8 cellular contexts compared by ENCODE assay signal in genomic region chr3:54188176-54188791, GRCh38.
DNase-seq lines count a peak whose midpoint lies in the region; ATAC-seq and TF ChIP-seq lines count a peak whose summit lies in the region.

No MANE protein-coding gene starts in this region.

- peak; percentile 75 for DNase-seq in A172 (ENCODE audit: low spot score)
- peak; percentile 54 for DNase-seq in GM23248
- DNase-seq in T follicular helper cell (ENCODE audit: low read depth), result peak; percentile 5
- DNase-seq in fibroblast of villous mesenchyme (ENCODE audit: low read depth), result peak; percentile 44
- DNase-seq in stimulated activated CD4-positive, alpha-beta T cell treated with anti-CD3 and anti-CD28 coated beads, Interleukin-2, amount 100 ng/mL, for 48 hours, result peak; percentile 3 to 7
- no peak for DNase-seq in NCI-H526 (lab: John Stamatoyannopoulos, UW)

- no peak overlapping the region for H2AFZ ChIP-seq in GM23248

- in situ Hi-C loops in GM23248 (cut with MboI), result no loop called here

- H3K9ac ChIP-seq in GM23248, result no peak overlapping the region

- no peaks in the 10 kb centered on the region for H4K20me1 ChIP-seq in GM23248 (ENCODE audit: insufficient read depth)

- no peak overlapping the region for H3K4me2 ChIP-seq in GM23248 (ENCODE audit: unreplicated experiment)

- no peaks in the 10 kb centered on the region for H3K9me3 ChIP-seq in GM23248 (ENCODE audit: low read depth)

- no peaks in the 10 kb centered on the region for H3K27me3 ChIP-seq in GM23248 (replicated peaks; ENCODE audit: insufficient read depth)

- 18 to 36% methylated on average over 6 of the region's 6 CpGs for WGBS in GM23248 (ENCODE audit: low coverage in 1 of 2, low lambda C conversion rate in 2 of 2, missing lambda C conversion rate in 2 of 2), 2 experiments

- H3K4me1 ChIP-seq in GM23248 (ENCODE audit: insufficient read depth), result no peaks in the 10 kb centered on the region

- no peak for TF ChIP-seq CTCF in fibroblast of villous mesenchyme (IDR thresholded peaks at IDR 0.05; ENCODE audit: insufficient read depth, low read depth, low read length)

- no peak overlapping the region for H3K4me3 ChIP-seq in GM23248
- H3K4me3 ChIP-seq in fibroblast of villous mesenchyme (ENCODE audit: low read depth, low read length), result no peak overlapping the region

- H3K36me3 ChIP-seq in GM23248 (ENCODE audit: low read depth), result no peaks in the 10 kb centered on the region

- no peaks in the 10 kb centered on the region for H3F3A ChIP-seq in GM23248 (ENCODE audit: insufficient read depth)

- ATAC-seq in GM21576 (IDR thresholded peaks at IDR 0.05; ENCODE audit: unreplicated experiment), result no peak
- ATAC-seq in HG02938 (IDR thresholded peaks at IDR 0.05; ENCODE audit: unreplicated experiment), result no peak

- no peak overlapping the region for H3K27ac ChIP-seq in GM23248

- H3K79me2 ChIP-seq in GM23248 (ENCODE audit: insufficient read depth), result no peaks in the 10 kb centered on the region

- H3K9me2 ChIP-seq in GM23248 (ENCODE audit: insufficient read depth), result no peaks in the 10 kb centered on the region

Comparison
In these comparisons a context has a peak if more than half of its experiments do, and no peak if none do; other contexts are left out.
1. DNase-seq: peak in A172 (single experiment), GM23248 (single experiment), T follicular helper cell (single experiment), fibroblast of villous mesenchyme (single experiment) and stimulated activated CD4-positive, alpha-beta T cell treated with anti-CD3 and anti-CD28 coated beads, Interleukin-2, amount 100 ng/mL, for 48 hours (2 of 2); none in NCI-H526 (0 of 2).